ENCODE assay signal across 7 cellular contexts in genomic region chr9:16754662-16755061, GRCh38.
"Had no signal": no experiment of that assay in that cellular context is flagged by ENCODE, and none has a peak within 500 bp of the region (broad histone marks: within the 10 kb centered on the region; RNA-seq: fewer than 3 reads in every experiment).

No MANE protein-coding gene starts in this region.

- H3K4me3 ChIP-seq: GM12878 had no signal

- DNase-seq: GDM1, GF-D8 had no signal

- FAIRE-seq: G401.6, GM12878, GM12891, GM18507, GM19239 had no signal
